In genomic region chr10:86178401-86179142, GRCh38 we compare ENCODE assay signal across 9 cellular contexts.
DNase-seq lines count a peak whose midpoint lies in the region; ATAC-seq, FAIRE-seq and TF ChIP-seq lines count a peak whose summit lies in the region.
"Had no signal": no experiment of that assay in that cellular context is flagged by ENCODE, and none has a peak within 500 bp of the region (broad histone marks: within the 10 kb centered on the region; RNA-seq: fewer than 3 reads in every experiment).

No MANE protein-coding gene starts in this region.

- no peak overlapping the region for H2AFZ ChIP-seq in astrocyte (ENCODE audit: low read depth, low read length)
- H2AFZ ChIP-seq in neural progenitor cell (replicated peaks) = no peak overlapping the region

- no peaks in the 10 kb centered on the region for H3F3A ChIP-seq in neural progenitor cell (ENCODE audit: low read depth)

- H3K9me3 ChIP-seq in astrocyte (ENCODE audit: insufficient read depth, low read depth, low read length) = no peaks in the 10 kb centered on the region
- no peaks in the 10 kb centered on the region for H3K9me3 ChIP-seq in neural progenitor cell (ENCODE audit: low read depth)
- H3K9me3 ChIP-seq in vagina = no peaks in the 10 kb centered on the region

- DNase-seq in EH (ENCODE audit: low read depth) (peak; percentile 9), astrocyte (ENCODE audit: low read depth) (no peak), neural progenitor cell (ENCODE audit: low spot score) (peak; percentile 74), omental fat pad (ENCODE audit: low spot score) (no peak), vagina (ENCODE audit: extremely low spot score in 2 of 2) (no peak)
- DNase-seq: activated T-cell treated with anti-CD3 and anti-CD28 coated beads for 4 hours had no signal

- TF ChIP-seq POLR2A in vagina (IDR thresholded peaks at IDR 0.05) = no peak

- ATAC-seq in HG03354 (IDR thresholded peaks at IDR 0.05; ENCODE audit: poor library complexity, severe bottlenecking, unreplicated experiment) = peak; percentile 50
- ATAC-seq in omental fat pad (ENCODE audit: low FRiP score) = no peak
- no peak for ATAC-seq in GM18873 (IDR thresholded peaks at IDR 0.05; ENCODE audit: low FRiP score, unreplicated experiment)
- ATAC-seq in GM21717 (IDR thresholded peaks at IDR 0.05; ENCODE audit: unreplicated experiment) = no peak

- no peaks in the 10 kb centered on the region for H3K9me3 Mint-ChIP-seq in astrocyte (ENCODE audit: unreplicated experiment)
- H3K9me3 Mint-ChIP-seq in neural progenitor cell = no peaks in the 10 kb centered on the region

- H3K36me3 Mint-ChIP-seq in astrocyte (ENCODE audit: low read depth, unreplicated experiment) = no peaks in the 10 kb centered on the region
- no peaks in the 10 kb centered on the region for H3K36me3 Mint-ChIP-seq in neural progenitor cell

- no peaks in the 10 kb centered on the region for H3K79me2 ChIP-seq in astrocyte (ENCODE audit: insufficient read depth, low read length)
- no peaks in the 10 kb centered on the region for H3K79me2 ChIP-seq in neural progenitor cell (ENCODE audit: low read depth)

- no peak overlapping the region for H3K4me3 ChIP-seq in astrocyte (ENCODE audit: insufficient read depth, low read depth, low read length)
- no peak overlapping the region for H3K4me3 ChIP-seq in neural progenitor cell
- H3K4me3 ChIP-seq in vagina = no peak overlapping the region

- H3K4me3 Mint-ChIP-seq in astrocyte (ENCODE audit: unreplicated experiment) (no peak overlapping the region), neural progenitor cell (no peak overlapping the region)

- H4K20me1 ChIP-seq in astrocyte (ENCODE audit: insufficient read depth, low read length) = no peaks in the 10 kb centered on the region
- H4K20me1 ChIP-seq in neural progenitor cell (ENCODE audit: low read depth) = no peaks in the 10 kb centered on the region

- no peaks in the 10 kb centered on the region for H3K27me3 ChIP-seq in astrocyte (ENCODE audit: insufficient read depth, low read length)
- no peaks in the 10 kb centered on the region for H3K27me3 ChIP-seq in neural progenitor cell
- H3K27me3 ChIP-seq in vagina = no peaks in the 10 kb centered on the region

- H3K27ac ChIP-seq in astrocyte (ENCODE audit: low read depth, low read length) (no peak overlapping the region), neural progenitor cell (no peak overlapping the region), vagina (no peak overlapping the region)

- intact Hi-C loops in vagina (cut with DNase I) = no loop called here

- H3K4me1 Mint-ChIP-seq in astrocyte (ENCODE audit: low read depth, unreplicated experiment) (no peaks in the 10 kb centered on the region), neural progenitor cell (no peaks in the 10 kb centered on the region)

- H3K4me2 ChIP-seq in astrocyte (ENCODE audit: low read length) (no peak overlapping the region), neural progenitor cell (no peak overlapping the region)

- H3K27me3 Mint-ChIP-seq in astrocyte (ENCODE audit: low read depth, unreplicated experiment) (peaks cover 20% of the 10 kb centered on the region), neural progenitor cell (ENCODE audit: insufficient read depth, low read depth) (no peaks in the 10 kb centered on the region)

- H3K27ac Mint-ChIP-seq in astrocyte (ENCODE audit: unreplicated experiment) (no peak overlapping the region), neural progenitor cell (no peak overlapping the region)

- FAIRE-seq in astrocyte (lab: Jason Lieb, UNC) = no peak

- H3K9ac ChIP-seq in astrocyte (ENCODE audit: low read length) (no peak overlapping the region), neural progenitor cell (no peak overlapping the region)

- H3K36me3 ChIP-seq in astrocyte (ENCODE audit: insufficient read depth, low read length) (no peaks in the 10 kb centered on the region), neural progenitor cell (no peaks in the 10 kb centered on the region), vagina (no peaks in the 10 kb centered on the region)

- peak; percentile 6 for TF ChIP-seq CTCF in astrocyte (IDR thresholded peaks at IDR 0.05; ENCODE audit: insufficient read depth, low read depth, low read length)
- peak; percentile 70 for TF ChIP-seq CTCF in neural progenitor cell (IDR thresholded peaks at IDR 0.05)
- TF ChIP-seq CTCF in omental fat pad (IDR thresholded peaks at IDR 0.05) = no peak
- no peak for TF ChIP-seq CTCF in vagina (IDR thresholded peaks at IDR 0.05)

- H3K4me1 ChIP-seq in astrocyte (ENCODE audit: insufficient read depth, low read length) (no peaks in the 10 kb centered on the region), neural progenitor cell (no peaks in the 10 kb centered on the region), vagina (peaks cover 5% of the 10 kb centered on the region)

Comparison
In these comparisons a context has a peak if more than half of its experiments do, and no peak if none do; other contexts are left out.
1. DNase-seq: peak in EH (single experiment) and neural progenitor cell (single experiment); none in astrocyte (single experiment), omental fat pad (single experiment) and vagina (0 of 2).
2. CTCF ChIP-seq: peak in astrocyte (single experiment) and neural progenitor cell (single experiment); none in omental fat pad (0 of 3) and vagina (0 of 3).